Comparison of ENCODE assay signal across 10 cellular contexts in genomic region chr1:229452956-229453801, GRCh38. TPM values are rescaled to one million over a fixed set of nuclear protein-coding genes. Genes with fewer than 3 reads are reported as not detected.
DNase-seq lines count a peak whose midpoint lies in the region; ATAC-seq and TF ChIP-seq lines count a peak whose summit lies in the region.
"Had no signal": no experiment of that assay in that cellular context is flagged by ENCODE, and none has a peak within 500 bp of the region (broad histone marks: within the 10 kb centered on the region; RNA-seq: fewer than 3 reads in every experiment).

No MANE protein-coding gene starts in this region.

- H3K9me3 ChIP-seq in MM.1S (replicated peaks; ENCODE audit: insufficient read depth, low read length) (no peaks in the 10 kb centered on the region), body of pancreas (no peaks in the 10 kb centered on the region)

- no peaks in the 10 kb centered on the region for H3K79me2 ChIP-seq in MM.1S (ENCODE audit: low read length)

- intact Hi-C loops in body of pancreas (cut with DNase I), result no loop called here

- no peaks in the 10 kb centered on the region for H3K9me2 ChIP-seq in MM.1S (replicated peaks; ENCODE audit: insufficient read depth, low read length)

- H3F3A ChIP-seq in MM.1S (ENCODE audit: insufficient read depth, low read length), result no peaks in the 10 kb centered on the region

- TF ChIP-seq CTCF in GM06990 (IDR thresholded peaks at IDR 0.05; ENCODE audit: insufficient read depth, low read length, poor library complexity, severe bottlenecking) (peak; percentile 58), MM.1S (IDR thresholded peaks at IDR 0.05; ENCODE audit: low read length) (peak; percentile 88), body of pancreas (IDR thresholded peaks at IDR 0.05) (peak in 5 of 7 experiments; percentile 20 to 56 (median 47)), neural crest cell (conservative IDR thresholded peaks at IDR 0.05) (peak; percentile 66)

- H3K36me3 ChIP-seq in GM06990 (ENCODE audit: control insufficient read depth, insufficient read depth, low read length), result peaks cover 4% of the 10 kb centered on the region
- no peaks in the 10 kb centered on the region for H3K36me3 ChIP-seq in MM.1S (replicated peaks; ENCODE audit: insufficient read depth, low read length)
- H3K36me3 ChIP-seq in body of pancreas (replicated peaks in 1 of 2; ENCODE audit: insufficient read depth in 1 of 2, low read depth in 2 of 2), result peaks cover 3 to 15% of the 10 kb centered on the region in 2 donors

- H3K4me1 ChIP-seq in MM.1S (ENCODE audit: low read length) (no peaks in the 10 kb centered on the region), body of pancreas (no peaks in the 10 kb centered on the region)

- no peak for DNase-seq in GM06990 (ENCODE audit: extremely low read depth, insufficient read length)
- DNase-seq in MM.1S, result peak; percentile 71
- no peak for DNase-seq in body of pancreas
- DNase-seq in neural crest cell (ENCODE audit: low read depth, low spot score), result no peak
- DNase-seq in mucosa of gallbladder (ENCODE audit: low spot score), result no peak
- DNase-seq in stimulated activated CD4-positive, alpha-beta T cell treated with anti-CD3 and anti-CD28 coated beads, Interleukin-12 subunit alpha, Interleukin-12 subunit beta, amount 100 ng/mL, for 4 hours, result no peak
- no peak for DNase-seq in islet precursor cell

- no peaks in the 10 kb centered on the region for H3K27me3 Mint-ChIP-seq in neural crest cell (ENCODE audit: low read depth)

- no peak overlapping the region for H3K27ac ChIP-seq in MM.1S (ENCODE audit: low read length)
- H3K27ac ChIP-seq in body of pancreas, result no peak overlapping the region
- H3K27ac ChIP-seq: skin epidermis had no signal

- H3K4me1 Mint-ChIP-seq in neural crest cell, result no peaks in the 10 kb centered on the region

- H2AFZ ChIP-seq in MM.1S (ENCODE audit: low read length), result no peak overlapping the region

- H3K9ac ChIP-seq in MM.1S (ENCODE audit: low read length), result no peak overlapping the region

- no peak overlapping the region for H3K4me2 ChIP-seq in MM.1S (ENCODE audit: low read depth, low read length)

- H3K36me3 Mint-ChIP-seq in neural crest cell (ENCODE audit: low read depth), result peaks cover 5% of the 10 kb centered on the region

- no peaks in the 10 kb centered on the region for H3K9me3 Mint-ChIP-seq in neural crest cell

- no peak overlapping the region for H3K27ac Mint-ChIP-seq in neural crest cell (ENCODE audit: unreplicated experiment)

- no peak for ATAC-seq in body of pancreas
- ATAC-seq in GM18870 (IDR thresholded peaks at IDR 0.05; ENCODE audit: unreplicated experiment), result no peak
- ATAC-seq: Right ventricle myocardium inferior had no signal

- TF ChIP-seq POLR2A in body of pancreas (IDR thresholded peaks at IDR 0.05), result no peak

- H3K4me3 ChIP-seq in GM06990 (replicated peaks; ENCODE audit: low read depth, low read length), result no peak overlapping the region
- H3K4me3 ChIP-seq in MM.1S (ENCODE audit: low read length), result no peak overlapping the region
- H3K4me3 ChIP-seq in body of pancreas, result no peak overlapping the region
- H3K4me3 ChIP-seq: skin epidermis had no signal

- WGBS in body of pancreas, 2 donors, result 74 to 80% methylated on average over 5 of the region's 5 CpGs

- H4K20me1 ChIP-seq in MM.1S (ENCODE audit: insufficient read depth, low read length), result no peaks in the 10 kb centered on the region

- H3K4me3 Mint-ChIP-seq in neural crest cell, result no peak overlapping the region

- H3K27me3 ChIP-seq in GM06990 (replicated peaks; ENCODE audit: control insufficient read depth, insufficient read depth, low read length) (no peaks in the 10 kb centered on the region), MM.1S (replicated peaks; ENCODE audit: insufficient read depth, low read length) (no peaks in the 10 kb centered on the region), body of pancreas (no peaks in the 10 kb centered on the region)

RNA-seq across cellular contexts. Expression of gene ACTA1, which starts 19.3 kb away (rescaled TPM):
- total RNA-seq in body of pancreas (1 to 10 TPM in 1 of 2 donors, not detected in 1; 7.6 TPM), neural crest cell (0.23 and 0.48 TPM in 2 replicates), mucosa of gallbladder (0.17 TPM)

RNA-seq across cellular contexts. Expression of gene NUP133, which starts 55.0 kb away (rescaled TPM):
- 10 to 100 TPM; 13.5 to 16.3 TPM for total RNA-seq in body of pancreas
- total RNA-seq in neural crest cell, result 63.7 and 66.1 TPM in 2 replicates
- total RNA-seq in mucosa of gallbladder, result 30.3 TPM
